20 cellular contexts compared by ENCODE assay signal in the genomic region with DNA sequence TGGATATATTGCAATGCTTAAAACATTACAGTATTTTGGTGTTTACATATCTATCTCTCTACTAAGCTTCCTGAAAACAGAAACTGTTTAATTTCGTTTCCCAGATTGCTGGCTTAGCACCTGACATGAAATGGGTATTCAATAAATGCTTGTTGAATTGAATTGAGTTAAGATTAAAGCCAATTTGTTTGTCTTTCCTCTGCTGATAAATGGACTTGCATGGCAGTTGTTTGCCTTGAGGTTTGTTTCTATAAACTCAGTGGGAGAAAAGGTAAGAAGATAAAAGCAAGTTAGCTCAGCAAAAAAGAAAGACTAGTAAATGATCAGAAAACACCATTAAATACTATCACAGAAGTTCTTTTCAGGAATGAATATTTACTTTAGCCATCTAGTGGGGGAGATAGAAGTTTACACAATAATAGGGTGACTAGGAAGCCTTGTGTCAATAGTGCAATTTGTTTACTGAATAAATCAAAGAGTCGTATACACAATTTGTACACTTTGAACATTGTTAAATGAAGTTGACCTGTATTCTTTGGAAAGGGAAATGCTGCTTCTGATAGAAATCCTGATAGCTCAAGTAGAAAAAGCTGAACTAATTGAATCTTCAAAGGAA.
DNase-seq lines count a peak whose midpoint lies in the region; ATAC-seq, FAIRE-seq and TF ChIP-seq lines count a peak whose summit lies in the region.
"Had no signal": no experiment of that assay in that cellular context is flagged by ENCODE, and none has a peak within 500 bp of the region (broad histone marks: within the 10 kb centered on the region; RNA-seq: fewer than 3 reads in every experiment).

No MANE protein-coding gene starts in this region.

- ATAC-seq in stimulated activated memory B cell treated with anti-CD40 and anti-IgM and Interleukin-4, amounts not matched to agents 10 μg/mL and 1 μg/mL and 100 μg/mL, for 72 hours = no peak
- ATAC-seq in left cardiac atrium = no peak
- ATAC-seq: Panc1 had no signal

- H2BK5ac ChIP-seq in mesendoderm (ENCODE audit: low read length) = no peak overlapping the region

- H2AK5ac ChIP-seq in mesendoderm (ENCODE audit: low read length) = no peak overlapping the region

- H3K9me3 ChIP-seq in esophagus muscularis mucosa = no peaks in the 10 kb centered on the region
- H3K9me3 ChIP-seq: BLaER1 treated with 17β-estradiol and CSF1 and Interleukin-3, amounts not matched to agents 10 nM and 100 nM; SJSA1 had no signal

- no peak overlapping the region for H3K27ac Mint-ChIP-seq in stimulated activated memory B cell treated with anti-CD40 and anti-IgM and Interleukin-4, amounts not matched to agents 10 μg/mL and 1 μg/mL and 100 μg/mL, for 72 hours
- H3K27ac Mint-ChIP-seq: CD8-positive, alpha-beta memory T cell had no signal

- H3K4me2 ChIP-seq in mesendoderm (ENCODE audit: low read length) = no peak overlapping the region
- H3K4me2 ChIP-seq: BLaER1 treated with 17β-estradiol and CSF1 and Interleukin-3, amounts not matched to agents 10 nM and 100 nM had no signal

- H3K4me3 Mint-ChIP-seq in stimulated activated memory B cell treated with anti-CD40 and anti-IgM and Interleukin-4, amounts not matched to agents 10 μg/mL and 1 μg/mL and 100 μg/mL, for 72 hours = no peak overlapping the region
- H3K4me3 Mint-ChIP-seq: CD8-positive, alpha-beta memory T cell had no signal

- no peaks in the 10 kb centered on the region for H3K27me3 Mint-ChIP-seq in stimulated activated memory B cell treated with anti-CD40 and anti-IgM and Interleukin-4, amounts not matched to agents 10 μg/mL and 1 μg/mL and 100 μg/mL, for 72 hours
- H3K27me3 Mint-ChIP-seq: CD8-positive, alpha-beta memory T cell had no signal

- no peak overlapping the region for H3K56ac ChIP-seq in mesendoderm (ENCODE audit: low read length)

- H3K27me3 ChIP-seq in mesendoderm (ENCODE audit: insufficient read depth, low read length, poor library complexity) = no peaks in the 10 kb centered on the region
- no peaks in the 10 kb centered on the region for H3K27me3 ChIP-seq in esophagus muscularis mucosa
- H3K27me3 ChIP-seq: BLaER1 treated with 17β-estradiol and CSF1 and Interleukin-3, amounts not matched to agents 10 nM and 100 nM; SJSA1 had no signal

- H4K8ac ChIP-seq in mesendoderm (ENCODE audit: low read depth, low read length) = no peak overlapping the region

- no peak overlapping the region for H3K4ac ChIP-seq in mesendoderm (ENCODE audit: low read depth, low read length)

- H3K27ac ChIP-seq in C4-2B (no peak overlapping the region), mesendoderm (ENCODE audit: low read depth, low read length) (no peak overlapping the region), esophagus muscularis mucosa (replicated peaks in 1 of 4) (no peak overlapping the region)
- H3K27ac ChIP-seq: BLaER1 treated with 17β-estradiol and CSF1 and Interleukin-3, amounts not matched to agents 10 nM and 100 nM; SJSA1 had no signal

- H3K4me1 Mint-ChIP-seq in stimulated activated memory B cell treated with anti-CD40 and anti-IgM and Interleukin-4, amounts not matched to agents 10 μg/mL and 1 μg/mL and 100 μg/mL, for 72 hours = no peaks in the 10 kb centered on the region
- H3K4me1 Mint-ChIP-seq: CD8-positive, alpha-beta memory T cell had no signal

- peak overlapping the region; percentile 36 for H2BK15ac ChIP-seq in mesendoderm (replicated peaks; ENCODE audit: low read depth)

- H3K4me3 ChIP-seq in mesendoderm (ENCODE audit: low read length) (no peak overlapping the region), esophagus muscularis mucosa (no peak overlapping the region)
- H3K4me3 ChIP-seq: BLaER1 treated with 17β-estradiol and CSF1 and Interleukin-3, amounts not matched to agents 10 nM and 100 nM; SJSA1 had no signal

- TF ChIP-seq POLR2A in esophagus muscularis mucosa (IDR thresholded peaks at IDR 0.05; ENCODE audit: low read depth) = no peak

- H3K9me3 Mint-ChIP-seq in stimulated activated memory B cell treated with anti-CD40 and anti-IgM and Interleukin-4, amounts not matched to agents 10 μg/mL and 1 μg/mL and 100 μg/mL, for 72 hours = peaks cover 4% of the 10 kb centered on the region

- DNase-seq in NCI-H774 (lab: John Stamatoyannopoulos, UW) (peak; percentile 20), mesendoderm (peak; percentile 31), esophagus muscularis mucosa (ENCODE audit: extremely low spot score) (no peak), left cardiac atrium (no peak), HTR-8/SVneo (ENCODE audit: insufficient read length, low spot score) (no peak)
- DNase-seq: CD8-positive, alpha-beta memory T cell; KBM-7; MV-4-11; NCI-H1694 treated with DMSO at 0.1 percent for 48 hours; NCI-H2107; NCI-H226; NCI-H524 had no signal

- H3K18ac ChIP-seq in mesendoderm (ENCODE audit: low read length) = no peak overlapping the region

- no CpG with 5 or more reads among the region's 2 CpGs for WGBS in mesendoderm (ENCODE audit: extremely low coverage, insufficient coverage, low lambda C conversion rate)
- WGBS in esophagus muscularis mucosa = 46% methylated on average over 2 of the region's 2 CpGs

- no peaks in the 10 kb centered on the region for H3K79me2 ChIP-seq in mesendoderm (ENCODE audit: control insufficient read depth, insufficient read depth, low read length)

- H4K5ac ChIP-seq in mesendoderm (ENCODE audit: low read length) = no peak overlapping the region

- no peak for TF ChIP-seq EP300 in esophagus muscularis mucosa (IDR thresholded peaks at IDR 0.05)

- H3K23ac ChIP-seq in mesendoderm (ENCODE audit: low read length) = no peak overlapping the region

- no peaks in the 10 kb centered on the region for H3K79me1 ChIP-seq in mesendoderm (ENCODE audit: low read length)

- H3K9ac ChIP-seq in mesendoderm (ENCODE audit: low read length) = no peak overlapping the region
- H3K9ac ChIP-seq: BLaER1 treated with 17β-estradiol and CSF1 and Interleukin-3, amounts not matched to agents 10 nM and 100 nM had no signal

- intact Hi-C loops in esophagus muscularis mucosa (cut with DNase I) (no loop called here), left cardiac atrium (cut with DNase I) (no loop called here)

- H3K36me3 ChIP-seq in mesendoderm (ENCODE audit: control insufficient read depth, insufficient read depth, low read length) (no peaks in the 10 kb centered on the region), esophagus muscularis mucosa (no peaks in the 10 kb centered on the region)
- H3K36me3 ChIP-seq: BLaER1 treated with 17β-estradiol and CSF1 and Interleukin-3, amounts not matched to agents 10 nM and 100 nM; SJSA1 had no signal

- no peak overlapping the region for H2BK120ac ChIP-seq in mesendoderm (ENCODE audit: low read depth, low read length)

- H3K4me1 ChIP-seq in mesendoderm (ENCODE audit: control insufficient read depth, low read depth, low read length) (no peaks in the 10 kb centered on the region), esophagus muscularis mucosa (no peaks in the 10 kb centered on the region)
- H3K4me1 ChIP-seq: BLaER1 treated with 17β-estradiol and CSF1 and Interleukin-3, amounts not matched to agents 10 nM and 100 nM; SJSA1 had no signal

- peak; percentile 79 for FAIRE-seq in endometrium (lab: Jason Lieb, UNC)
- no peak for FAIRE-seq in HTR-8/SVneo (lab: Jason Lieb, UNC)
- FAIRE-seq: G401.6, H54 had no signal

- no peaks in the 10 kb centered on the region for H3K36me3 Mint-ChIP-seq in stimulated activated memory B cell treated with anti-CD40 and anti-IgM and Interleukin-4, amounts not matched to agents 10 μg/mL and 1 μg/mL and 100 μg/mL, for 72 hours
- H3K36me3 Mint-ChIP-seq: CD8-positive, alpha-beta memory T cell had no signal

- peak; percentile 38 for TF ChIP-seq CTCF in C4-2B (conservative IDR thresholded peaks at IDR 0.05)
- no peak for TF ChIP-seq CTCF in esophagus muscularis mucosa (IDR thresholded peaks at IDR 0.05)

Comparison
In these comparisons a context has a peak if more than half of its experiments do, and no peak if none do; other contexts are left out.
1. DNase-seq: peak in NCI-H774 (single experiment) and mesendoderm (single experiment); none in esophagus muscularis mucosa (single experiment), left cardiac atrium (single experiment) and HTR-8/SVneo (single experiment).